8 cellular contexts compared by ENCODE assay signal in the genomic region with DNA sequence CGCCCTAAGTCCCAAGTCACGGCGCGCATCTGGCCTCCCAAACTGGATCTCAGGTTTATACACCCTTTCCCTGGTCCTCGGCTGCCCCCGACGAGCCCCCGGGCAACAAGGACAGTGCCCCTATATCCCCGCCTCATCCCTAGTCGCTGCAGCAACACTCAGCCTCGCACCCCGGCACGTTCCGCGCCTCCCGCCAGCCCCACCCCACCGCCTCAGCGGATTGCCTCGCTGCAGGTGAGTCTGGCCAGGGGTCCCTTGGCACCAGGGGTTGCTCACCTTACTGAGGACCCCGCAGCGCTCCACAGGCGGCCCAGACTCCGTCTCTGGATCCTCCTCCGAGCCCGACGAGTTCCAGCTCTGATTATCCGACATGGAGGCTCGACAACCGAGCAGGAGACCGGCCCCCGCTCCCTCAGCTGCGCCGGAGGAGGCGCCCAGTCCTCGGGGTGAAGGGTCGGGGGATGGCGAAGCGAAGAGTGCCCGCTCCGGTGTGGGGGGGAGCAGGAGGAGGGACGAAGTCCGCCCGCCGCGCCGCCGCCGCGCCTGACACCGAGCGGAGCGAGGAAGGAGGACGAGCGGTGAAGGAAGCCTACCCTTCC. TPM values are rescaled to one million over a fixed set of nuclear protein-coding genes. Genes with fewer than 3 reads are reported as not detected.
DNase-seq lines count a peak whose midpoint lies in the region; ATAC-seq, FAIRE-seq and TF ChIP-seq lines count a peak whose summit lies in the region.

No MANE protein-coding gene starts in this region.

- peaks cover 54% of the 10 kb centered on the region for H3K4me1 Mint-ChIP-seq in activated CD4-positive, alpha-beta memory T cell treated with anti-CD3 and anti-CD28 coated beads for 36 hours (ENCODE audit: low read depth)
- H3K4me1 Mint-ChIP-seq in stimulated activated effector memory CD8-positive, alpha-beta T cell treated with anti-CD3 and anti-CD28 coated beads, Interleukin-12 subunit alpha, Interleukin-12 subunit beta, amount 100 ng/mL, for 72 hours = peaks cover 41% of the 10 kb centered on the region

- H3K27ac Mint-ChIP-seq in activated CD4-positive, alpha-beta memory T cell treated with anti-CD3 and anti-CD28 coated beads for 36 hours = peak overlapping the region; percentile 96
- H3K27ac Mint-ChIP-seq in stimulated activated effector memory CD8-positive, alpha-beta T cell treated with anti-CD3 and anti-CD28 coated beads, Interleukin-12 subunit alpha, Interleukin-12 subunit beta, amount 100 ng/mL, for 72 hours = peak overlapping the region; percentile 92

- H3K79me2 ChIP-seq in endothelial cell of umbilical vein (ENCODE audit: control insufficient read depth, insufficient read depth, low read length) = peaks cover 81% of the 10 kb centered on the region

- no peak for TF ChIP-seq RAD21 in IMR-90 (IDR thresholded peaks at IDR 0.05; ENCODE audit: low read length)

- dilution Hi-C loops in IMR-90 (cut with HindIII; ENCODE audit: low sequenced_read_pairs, unreplicated experiment) = no loop called here
- dilution Hi-C loops in endothelial cell of umbilical vein (cut with MboI; ENCODE audit: extremely low pct_ligation_motif_present, low sequenced_read_pairs) = no loop called here

- peaks cover under 1 to 57% of the 10 kb centered on the region in 2 experiments for H3K79me1 ChIP-seq in IMR-90 (ENCODE audit: low read depth in 1 of 2, low read length in 2 of 2)

- H4K5ac ChIP-seq in IMR-90 (ENCODE audit: low read depth, low read length) = no peak overlapping the region

- H4K91ac ChIP-seq in IMR-90 (ENCODE audit: insufficient read depth, low read depth, low read length) = peak overlapping the region; percentile 77

- H2BK20ac ChIP-seq in IMR-90 (ENCODE audit: low read depth, low read length) = peak overlapping the region; percentile 65; the same call in 1 of the 2 replicates

- H2BK120ac ChIP-seq in IMR-90 (ENCODE audit: low read depth, low read length) = peak overlapping the region; percentile 91; the same call in 1 of the 2 replicates

- CTCF ChIA-PET in IMR-90 (lab: Yijun Ruan, JAX) (no interaction called here), endothelial cell of umbilical vein (lab: Charles Lee) (interaction anchor here (1.2 to 2.9 kb wide), 4 partner anchors 158 to 664 kb away, joined by 3 to 27 read pairs (median 4); no protein-coding TSS in a partner anchor)
- CTCF ChIA-PET in activated CD4-positive, alpha-beta memory T cell treated with anti-CD3 and anti-CD28 coated beads for 36 hours (lab: Charles Lee) = interaction anchor here (1.5 to 1.8 kb wide), 2 partner anchors 174 to 461 kb away, joined by 3 to 4 read pairs; partner anchors contain the start of gene HMGCR

- H4K20me1 ChIP-seq in IMR-90 (ENCODE audit: insufficient read depth, low read length) = peaks cover under 1% of the 10 kb centered on the region; the same call in 1 of the 2 replicates
- H4K20me1 ChIP-seq in endothelial cell of umbilical vein (replicated peaks; ENCODE audit: control insufficient read depth, extremely low read depth, insufficient read depth, low read length) = peaks cover 4% of the 10 kb centered on the region

- H3K27me3 ChIP-seq in IMR-90 (ENCODE audit: control insufficient read depth, insufficient read depth, low read length) = no peaks in the 10 kb centered on the region
- no peaks in the 10 kb centered on the region for H3K27me3 ChIP-seq in endothelial cell of umbilical vein (ENCODE audit: control insufficient read depth in 2 of 2, insufficient read depth in 2 of 2, low read length in 2 of 2)

- peak overlapping the region; percentile 85 for H2BK5ac ChIP-seq in IMR-90 (ENCODE audit: low read depth, low read length, poor library complexity, severe bottlenecking)

- no peak for TF ChIP-seq CTCF in IMR-90 (conservative IDR thresholded peaks at IDR 0.05; ENCODE audit: low read depth, low read length)
- TF ChIP-seq CTCF in endothelial cell of umbilical vein (IDR thresholded peaks at IDR 0.05; ENCODE audit: extremely low read depth in 1 of 2, insufficient read depth in 1 of 2, low read depth in 1 of 2, low read length in 2 of 2) = no peak

- TF ChIP-seq POLR2A in IMR-90 (IDR thresholded peaks at IDR 0.05; ENCODE audit: low read depth, low read length) (no peak), endothelial cell of umbilical vein (IDR thresholded peaks at IDR 0.05; ENCODE audit: low read depth, low read length) (no peak)

- H3K9ac ChIP-seq in IMR-90 (ENCODE audit: low read depth, low read length) (peak overlapping the region; percentile 87), endothelial cell of umbilical vein (replicated peaks; ENCODE audit: extremely low read depth, insufficient read depth, low read length) (peak overlapping the region; percentile 81)

- peak overlapping the region; percentile 71 for H3K56ac ChIP-seq in IMR-90 (ENCODE audit: extremely low read depth, insufficient read depth, low read length)

- no peaks in the 10 kb centered on the region for H3K9me3 Mint-ChIP-seq in activated CD4-positive, alpha-beta memory T cell treated with anti-CD3 and anti-CD28 coated beads for 36 hours
- H3K9me3 Mint-ChIP-seq in stimulated activated effector memory CD8-positive, alpha-beta T cell treated with anti-CD3 and anti-CD28 coated beads, Interleukin-12 subunit alpha, Interleukin-12 subunit beta, amount 100 ng/mL, for 72 hours = no peaks in the 10 kb centered on the region

- DNase-seq in Caki2 (ENCODE audit: low read depth) = peak; percentile 68
- peak; percentile 15 for DNase-seq in IMR-90
- DNase-seq in activated CD4-positive, alpha-beta memory T cell treated with anti-CD3 and anti-CD28 coated beads for 36 hours = peak; percentile 48
- DNase-seq in endothelial cell of umbilical vein (ENCODE audit: low read depth, low spot score) = peak; percentile 66
- peak; percentile 45 for DNase-seq in mucosa of gallbladder (ENCODE audit: low spot score)
- peak; percentile 8 to 73 for DNase-seq in stimulated activated effector memory CD8-positive, alpha-beta T cell treated with anti-CD3 and anti-CD28 coated beads, Interleukin-12 subunit alpha, Interleukin-12 subunit beta, amount 100 ng/mL, for 72 hours (ENCODE audit: low spot score in 2 of 2)
- DNase-seq in GOT3 (lab: John Stamatoyannopoulos, UW) = no peak

- no peak for FAIRE-seq in endothelial cell of umbilical vein (lab: Jason Lieb, UNC)

- H2AFZ ChIP-seq in IMR-90 (replicated peaks; ENCODE audit: low read length, poor library complexity) = peak overlapping the region; percentile 98
- peak overlapping the region; percentile 90 for H2AFZ ChIP-seq in endothelial cell of umbilical vein (ENCODE audit: low read depth, low read length)

- H2AK5ac ChIP-seq in IMR-90 (ENCODE audit: low read depth, low read length) = no peak overlapping the region; the same call in 1 of the 2 replicates

- intact Hi-C loops in IMR-90 (cut with micrococcal nuclease) = loop anchor here (1.0 to 2.0 kb wide), 4 partner anchors 56 to 172 kb away; no protein-coding TSS in a partner anchor
- intact Hi-C loops in activated CD4-positive, alpha-beta memory T cell treated with anti-CD3 and anti-CD28 coated beads for 36 hours (cut with micrococcal nuclease) = loop anchor here (1.0 to 5.0 kb wide), 11 partner anchors 14 to 744 kb away; partner anchors contain the start of genes ANKRD31, GCNT4, GFM2 and HMGCR
- intact Hi-C loops in endothelial cell of umbilical vein (cut with micrococcal nuclease) = loop anchor here (1.0 to 2.0 kb wide), 7 partner anchors 48 to 458 kb away; partner anchors contain the start of genes GCNT4, HMGCR and POC5

- H2BK15ac ChIP-seq in IMR-90 (ENCODE audit: low read depth, low read length) = no peak overlapping the region

- H2AK9ac ChIP-seq in IMR-90 (replicated peaks; ENCODE audit: low read depth, low read length, poor library complexity) = peak overlapping the region; percentile 97

- peak overlapping the region; percentile 98 for H3K4me3 Mint-ChIP-seq in activated CD4-positive, alpha-beta memory T cell treated with anti-CD3 and anti-CD28 coated beads for 36 hours
- peak overlapping the region; percentile 85 for H3K4me3 Mint-ChIP-seq in stimulated activated effector memory CD8-positive, alpha-beta T cell treated with anti-CD3 and anti-CD28 coated beads, Interleukin-12 subunit alpha, Interleukin-12 subunit beta, amount 100 ng/mL, for 72 hours

- H3K27ac ChIP-seq in IMR-90 (ENCODE audit: insufficient read depth, low read length) = peak overlapping the region; percentile 91
- peak overlapping the region; percentile 54 for H3K27ac ChIP-seq in endothelial cell of umbilical vein (ENCODE audit: insufficient read depth, low read depth, low read length)

- BruUV-seq in IMR-90 (replicated peaks; lab: Mats Ljungman, UMichigan) = no TSS peak
- no TSS peak for BruUV-seq in endothelial cell of umbilical vein (replicated peaks; lab: Mats Ljungman, UMichigan)

- H3K4me1 ChIP-seq in IMR-90 (ENCODE audit: control insufficient read depth, insufficient read depth, low read length) = no peaks in the 10 kb centered on the region
- peaks cover 22% of the 10 kb centered on the region for H3K4me1 ChIP-seq in endothelial cell of umbilical vein (ENCODE audit: control insufficient read depth, extremely low read depth, insufficient read depth, low read length)

- H3K9me1 ChIP-seq in IMR-90 (ENCODE audit: insufficient read depth, low read length) (no peaks in the 10 kb centered on the region), endothelial cell of umbilical vein (replicated peaks; ENCODE audit: control insufficient read depth, extremely low read depth, insufficient read depth, low read length) (no peaks in the 10 kb centered on the region)

- H3K36me3 ChIP-seq in IMR-90 (ENCODE audit: control insufficient read depth, insufficient read depth, low read length) (no peaks in the 10 kb centered on the region), endothelial cell of umbilical vein (ENCODE audit: control insufficient read depth in 2 of 2, extremely low read depth in 1 of 2, insufficient read depth in 2 of 2, low read length in 2 of 2) (no peaks in the 10 kb centered on the region)

- peak overlapping the region in 1 of 2 experiments; percentile 58; a peak in 2 of 4 replicates for H4K8ac ChIP-seq in IMR-90 (ENCODE audit: low read depth in 2 of 2, low read length in 2 of 2)

- peak overlapping the region; percentile 87 for H3K14ac ChIP-seq in IMR-90 (replicated peaks; ENCODE audit: low read depth, low read length)

- peak overlapping the region; percentile 86 for H3K4me2 ChIP-seq in IMR-90 (ENCODE audit: low read depth, low read length)
- H3K4me2 ChIP-seq in endothelial cell of umbilical vein (ENCODE audit: insufficient read depth, low read length) = peak overlapping the region; percentile 96

- peak overlapping the region; percentile 93 for H3K23ac ChIP-seq in IMR-90 (ENCODE audit: low read depth, low read length)

- in situ Hi-C loops in Caki2 (cut with HindIII; ENCODE audit: low pct_unique_long_range_greater_than_20kb, low sequenced_read_pairs) (no loop called here), IMR-90 (cut with MboI; ENCODE audit: low sequenced_read_pairs) (no loop called here)

- H3K4me3 ChIP-seq in IMR-90 (ENCODE audit: insufficient read depth, low read depth, low read length) (peak overlapping the region; percentile 88), endothelial cell of umbilical vein (replicated peaks in 1 of 3; ENCODE audit: insufficient read depth in 1 of 3, low read depth in 1 of 3, low read length in 3 of 3) (peak overlapping the region; percentile 83 to 96 (median 89))

- H3K27me3 Mint-ChIP-seq in activated CD4-positive, alpha-beta memory T cell treated with anti-CD3 and anti-CD28 coated beads for 36 hours = no peaks in the 10 kb centered on the region

- ATAC-seq in GM21576 (IDR thresholded peaks at IDR 0.05; ENCODE audit: unreplicated experiment) = peak; percentile 23
- ATAC-seq in IMR-90 (ENCODE audit: low read depth) = peak; percentile 57
- ATAC-seq in stimulated activated effector memory CD8-positive, alpha-beta T cell treated with anti-CD3 and anti-CD28 coated beads, Interleukin-12 subunit alpha, Interleukin-12 subunit beta, amount 100 ng/mL, for 72 hours = peak; percentile 65

- peak overlapping the region; percentile 39; the same call in 1 of the 2 replicates for H3K18ac ChIP-seq in IMR-90 (ENCODE audit: low read depth, low read length)

- WGBS in IMR-90 (ENCODE audit: extremely low coverage in 2 of 2, insufficient read length in 1 of 2), 2 experiments = 0% methylated on average over 26 of the region's 54 CpGs; no CpG with 5 or more reads in 1 of the 2 experiments

- peak overlapping the region; percentile 93 for H3K4ac ChIP-seq in IMR-90 (ENCODE audit: low read depth, low read length)

- H3K36me3 Mint-ChIP-seq in activated CD4-positive, alpha-beta memory T cell treated with anti-CD3 and anti-CD28 coated beads for 36 hours = peaks cover 2% of the 10 kb centered on the region
- peaks cover 9% of the 10 kb centered on the region for H3K36me3 Mint-ChIP-seq in stimulated activated effector memory CD8-positive, alpha-beta T cell treated with anti-CD3 and anti-CD28 coated beads, Interleukin-12 subunit alpha, Interleukin-12 subunit beta, amount 100 ng/mL, for 72 hours

- H3K9me3 ChIP-seq in IMR-90 (ENCODE audit: control insufficient read depth, insufficient read depth, low read length) (no peaks in the 10 kb centered on the region), endothelial cell of umbilical vein (replicated peaks; ENCODE audit: control insufficient read depth, insufficient read depth, low read length) (no peaks in the 10 kb centered on the region)

- POLR2A ChIA-PET in IMR-90 (lab: Charles Lee; ENCODE audit: unreplicated experiment) (no interaction called here), endothelial cell of umbilical vein (lab: Charles Lee) (interaction anchor here (0.6 to 1.2 kb wide), 2 partner anchors 57 to 1202 kb away, joined by 3 read pairs; no protein-coding TSS in a partner anchor)
- POLR2A ChIA-PET in activated CD4-positive, alpha-beta memory T cell treated with anti-CD3 and anti-CD28 coated beads for 36 hours (lab: Charles Lee) = interaction anchor here (1.3 to 2.1 kb wide), 3 partner anchors 55 to 174 kb away, joined by 4 to 11 read pairs (median 5); partner anchors contain the start of gene HMGCR

RNA-seq across cellular contexts. Expression of gene CERT1, which starts 0.5 kb away (rescaled TPM):
- total RNA-seq in Caki2 (2014; rRNA removed; shearing (Covaris generic); ENCODE audit: low replicate concordance) = 11.0 and 33.0 TPM in 2 replicates
- total RNA-seq in IMR-90 (2012; rRNA removed) (7.2 and 10.3 TPM in 2 replicates), endothelial cell of umbilical vein (21.3 and 25.6 TPM in 2 replicates), mucosa of gallbladder (59.9 TPM)
- polyA plus RNA-seq in IMR-90 (2012; rRNA removed) (6.0 and 7.2 TPM in 2 replicates), endothelial cell of umbilical vein (4.2 and 8.0 TPM in 2 replicates)
- polyA plus RNA-seq in IMR-90 (2012; cell fraction: cytosol; rRNA removed) = 2.3 and 2.7 TPM in 2 replicates
- 2.8 and 5.9 TPM in 2 replicates for polyA plus RNA-seq in IMR-90 (2012; cell fraction: nucleus; rRNA removed; ENCODE audit: low replicate concordance)
- 10 to 100 TPM; 32.3 to 34.4 TPM for total RNA-seq in activated CD4-positive, alpha-beta memory T cell treated with anti-CD3 and anti-CD28 coated beads for 36 hours
- 6.2 and 9.0 TPM in 2 replicates for polyA plus RNA-seq in endothelial cell of umbilical vein (2011; cell fraction: cytosol; rRNA removed)
- 13.8 and 14.1 TPM in 2 replicates for polyA plus RNA-seq in endothelial cell of umbilical vein (2011; cell fraction: nucleus; rRNA removed)
- polyA plus RNA-seq in endothelial cell of umbilical vein (2012) = 16.9 and 17.2 TPM in 2 replicates
- polyA minus RNA-seq in endothelial cell of umbilical vein = 36.1 and 46.8 TPM in 2 replicates
- 9.2 TPM for polyA minus RNA-seq in endothelial cell of umbilical vein (2011; cell fraction: cytosol; rRNA and poly(A)+ RNA removed)
- 40.6 and 51.8 TPM in 2 replicates for polyA minus RNA-seq in endothelial cell of umbilical vein (2011; cell fraction: nucleus; rRNA and poly(A)+ RNA removed)

RNA-seq across cellular contexts. Expression of gene POLK, which starts 0.8 kb away (rescaled TPM):
- total RNA-seq in Caki2 (2014; rRNA removed; shearing (Covaris generic); ENCODE audit: low replicate concordance) = 7.1 and 12.8 TPM in 2 replicates
- total RNA-seq in IMR-90 (2012; rRNA removed) (24.4 and 34.2 TPM in 2 replicates), endothelial cell of umbilical vein (22.1 and 27.3 TPM in 2 replicates), mucosa of gallbladder (33.5 TPM)
- polyA plus RNA-seq in IMR-90 (2012; rRNA removed) (9.6 and 10.4 TPM in 2 replicates), endothelial cell of umbilical vein (4.6 and 5.1 TPM in 2 replicates)
- polyA plus RNA-seq in IMR-90 (2012; cell fraction: cytosol; rRNA removed) = 0.56 and 1.00 TPM in 2 replicates
- polyA plus RNA-seq in IMR-90 (2012; cell fraction: nucleus; rRNA removed; ENCODE audit: low replicate concordance) = 2.3 and 23.9 TPM in 2 replicates
- total RNA-seq in activated CD4-positive, alpha-beta memory T cell treated with anti-CD3 and anti-CD28 coated beads for 36 hours = 10 to 100 TPM; 33.9 to 36.5 TPM
- polyA plus RNA-seq in endothelial cell of umbilical vein (2011; cell fraction: cytosol; rRNA removed) = 7.3 TPM in 2 replicates
- polyA plus RNA-seq in endothelial cell of umbilical vein (2011; cell fraction: nucleus; rRNA removed) = 28.6 and 29.8 TPM in 2 replicates
- polyA plus RNA-seq in endothelial cell of umbilical vein (2012) = 11.9 and 15.2 TPM in 2 replicates
- polyA minus RNA-seq in endothelial cell of umbilical vein = 34.3 and 41.4 TPM in 2 replicates
- 7.4 TPM for polyA minus RNA-seq in endothelial cell of umbilical vein (2011; cell fraction: cytosol; rRNA and poly(A)+ RNA removed)
- polyA minus RNA-seq in endothelial cell of umbilical vein (2011; cell fraction: nucleus; rRNA and poly(A)+ RNA removed) = 32.6 and 42.8 TPM in 2 replicates
